In the genomic region with DNA sequence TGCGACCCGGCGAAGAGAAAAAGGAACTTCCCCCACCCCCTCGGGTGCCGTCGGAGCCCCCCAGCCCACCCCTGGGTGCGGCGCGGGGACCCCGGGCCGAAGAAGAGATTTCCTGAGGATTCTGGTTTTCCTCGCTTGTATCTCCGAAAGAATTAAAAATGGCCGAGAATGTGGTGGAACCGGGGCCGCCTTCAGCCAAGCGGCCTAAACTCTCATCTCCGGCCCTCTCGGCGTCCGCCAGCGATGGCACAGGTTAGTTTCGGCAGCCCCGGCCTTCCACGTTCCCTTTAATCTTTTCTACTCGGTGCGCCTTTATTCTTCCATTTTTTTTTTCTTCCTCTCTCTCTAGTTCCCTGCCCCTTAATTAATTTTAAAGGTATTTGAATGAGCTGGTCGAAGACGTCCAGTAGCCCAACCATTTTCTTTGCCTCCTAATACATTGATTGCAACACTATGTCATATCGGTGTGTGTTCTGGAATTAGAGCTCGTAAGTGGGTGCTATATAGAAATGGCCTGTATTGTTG, we compare ENCODE assay signal across 8 cellular contexts. TPM values are rescaled to one million over a fixed set of nuclear protein-coding genes. Genes with fewer than 3 reads are reported as not detected.
DNase-seq lines count a peak whose midpoint lies in the region; ATAC-seq and TF ChIP-seq lines count a peak whose summit lies in the region.

No MANE protein-coding gene starts in this region.

- peaks cover 38% of the 10 kb centered on the region for H3K4me1 Mint-ChIP-seq in activated CD4-positive, alpha-beta memory T cell treated with anti-CD3 and anti-CD28 coated beads for 36 hours (ENCODE audit: low read depth)
- H3K4me1 Mint-ChIP-seq in natural killer cell, result peaks cover 48 to 49% of the 10 kb centered on the region in 2 donors

- peaks cover 16% of the 10 kb centered on the region for H3K36me3 ChIP-seq in MG63

- intact Hi-C loops in activated CD4-positive, alpha-beta memory T cell treated with anti-CD3 and anti-CD28 coated beads for 36 hours (cut with micrococcal nuclease), result loop anchor here (5.0 to 10.0 kb wide), 3 partner anchors 104 to 558 kb away; a partner anchor contains a TSS
- intact Hi-C loops in natural killer cell (cut with micrococcal nuclease), result loop anchor here (5.0 to 10.0 kb wide), 4 partner anchors 71 to 456 kb away; a partner anchor contains a TSS

- H3K9me3 ChIP-seq in MG63, result no peaks in the 10 kb centered on the region

- H3K27ac Mint-ChIP-seq in activated CD4-positive, alpha-beta memory T cell treated with anti-CD3 and anti-CD28 coated beads for 36 hours, result peak overlapping the region; percentile 97
- H3K27ac Mint-ChIP-seq in natural killer cell, result peak overlapping the region; percentile 94

- POLR2A ChIA-PET in activated CD4-positive, alpha-beta memory T cell treated with anti-CD3 and anti-CD28 coated beads for 36 hours (lab: Charles Lee), result interaction anchor here (0.6 to 5.4 kb wide), 6 partner anchors 13 to 145 kb away, joined by 3 to 47 read pairs (median 8); a partner anchor contains a TSS

- CTCF ChIA-PET in activated CD4-positive, alpha-beta memory T cell treated with anti-CD3 and anti-CD28 coated beads for 36 hours (lab: Charles Lee), result interaction anchor here (0.9 to 2.9 kb wide), 5 partner anchors 13 to 171 kb away, joined by 3 to 22 read pairs (median 12); a partner anchor contains a TSS

- H3K27me3 Mint-ChIP-seq in activated CD4-positive, alpha-beta memory T cell treated with anti-CD3 and anti-CD28 coated beads for 36 hours, result no peaks in the 10 kb centered on the region
- H3K27me3 Mint-ChIP-seq in natural killer cell (ENCODE audit: low read depth in 2 of 2), result no peaks in the 10 kb centered on the region

- peak overlapping the region; percentile 80 for H3K4me3 ChIP-seq in MG63
- peak overlapping the region; percentile 83 for H3K4me3 ChIP-seq in fibroblast of mammary gland (ENCODE audit: control insufficient read depth, low read depth, low read length)

- H3K36me3 Mint-ChIP-seq in activated CD4-positive, alpha-beta memory T cell treated with anti-CD3 and anti-CD28 coated beads for 36 hours, result peaks cover 19% of the 10 kb centered on the region
- H3K36me3 Mint-ChIP-seq in natural killer cell, result peaks cover 7% of the 10 kb centered on the region

- no peaks in the 10 kb centered on the region for H3K27me3 ChIP-seq in MG63

- ATAC-seq in natural killer cell, result no peak

- DNase-seq in activated effector memory CD4-positive, alpha-beta T cell treated with anti-CD3 and anti-CD28 coated beads, Interleukin-2, amount 50 U/mL, for 16 hours, result peak; percentile 73
- DNase-seq in activated effector memory CD4-positive, alpha-beta T cell treated with Interleukin-2 at 50 U/mL for 16 hours, result no peak
- DNase-seq in MG63 (peak; percentile 26), fibroblast of mammary gland (ENCODE audit: low read depth) (peak; percentile 41), natural killer cell (no peak), MV-4-11 (lab: John Stamatoyannopoulos, UW) (no peak), cerebellar cortex (ENCODE audit: low spot score) (no peak)
- peak; percentile 43 for DNase-seq in activated CD4-positive, alpha-beta memory T cell treated with anti-CD3 and anti-CD28 coated beads for 36 hours

- H3K9me3 Mint-ChIP-seq in activated CD4-positive, alpha-beta memory T cell treated with anti-CD3 and anti-CD28 coated beads for 36 hours, result no peaks in the 10 kb centered on the region
- no peaks in the 10 kb centered on the region for H3K9me3 Mint-ChIP-seq in natural killer cell

- H3K4me3 Mint-ChIP-seq in activated CD4-positive, alpha-beta memory T cell treated with anti-CD3 and anti-CD28 coated beads for 36 hours, result peak overlapping the region; percentile 100
- H3K4me3 Mint-ChIP-seq in natural killer cell, result peak overlapping the region; percentile 99

- TF ChIP-seq CTCF in fibroblast of mammary gland (conservative IDR thresholded peaks at IDR 0.05; ENCODE audit: control insufficient read depth, insufficient read depth, low read depth, low read length) (no peak), natural killer cell (IDR thresholded peaks at IDR 0.05) (no peak)

RNA-seq across cellular contexts. Expression of a gene that starts 0.5 kb away (rescaled TPM):
- 10.9 and 11.0 TPM in 2 replicates for total RNA-seq in MG63 (2014; rRNA removed; shearing (Covaris generic); ENCODE audit: low replicate concordance)
- 10 to 100 TPM; 35.6 to 39.9 TPM for total RNA-seq in activated CD4-positive, alpha-beta memory T cell treated with anti-CD3 and anti-CD28 coated beads for 36 hours
- 100 to 1,000 TPM; 180 to 193 (median 188) TPM for total RNA-seq in natural killer cell

Comparison
In these comparisons a context has a peak if more than half of its experiments do, and no peak if none do; other contexts are left out.
1. DNase-seq: peak in activated effector memory CD4-positive, alpha-beta T cell treated with anti-CD3 and anti-CD28 coated beads, Interleukin-2, amount 50 U/mL, for 16 hours (single experiment), MG63 (single experiment), activated CD4-positive, alpha-beta memory T cell treated with anti-CD3 and anti-CD28 coated beads for 36 hours (single experiment) and fibroblast of mammary gland (single experiment); none in activated effector memory CD4-positive, alpha-beta T cell treated with Interleukin-2 at 50 U/mL for 16 hours (single experiment), natural killer cell (single experiment), MV-4-11 (single experiment) and cerebellar cortex (single experiment).
2. RNA of a gene that starts 0.5 kb away (total RNA-seq): 180 to 193 TPM in natural killer cell; 35.6 to 39.9 TPM in activated CD4-positive, alpha-beta memory T cell treated with anti-CD3 and anti-CD28 coated beads for 36 hours and 10.9 to 11.0 TPM in MG63; every median in the first group is over 4 times any median in the second.